1 cellular context compared by ENCODE assay signal in the genomic region with DNA sequence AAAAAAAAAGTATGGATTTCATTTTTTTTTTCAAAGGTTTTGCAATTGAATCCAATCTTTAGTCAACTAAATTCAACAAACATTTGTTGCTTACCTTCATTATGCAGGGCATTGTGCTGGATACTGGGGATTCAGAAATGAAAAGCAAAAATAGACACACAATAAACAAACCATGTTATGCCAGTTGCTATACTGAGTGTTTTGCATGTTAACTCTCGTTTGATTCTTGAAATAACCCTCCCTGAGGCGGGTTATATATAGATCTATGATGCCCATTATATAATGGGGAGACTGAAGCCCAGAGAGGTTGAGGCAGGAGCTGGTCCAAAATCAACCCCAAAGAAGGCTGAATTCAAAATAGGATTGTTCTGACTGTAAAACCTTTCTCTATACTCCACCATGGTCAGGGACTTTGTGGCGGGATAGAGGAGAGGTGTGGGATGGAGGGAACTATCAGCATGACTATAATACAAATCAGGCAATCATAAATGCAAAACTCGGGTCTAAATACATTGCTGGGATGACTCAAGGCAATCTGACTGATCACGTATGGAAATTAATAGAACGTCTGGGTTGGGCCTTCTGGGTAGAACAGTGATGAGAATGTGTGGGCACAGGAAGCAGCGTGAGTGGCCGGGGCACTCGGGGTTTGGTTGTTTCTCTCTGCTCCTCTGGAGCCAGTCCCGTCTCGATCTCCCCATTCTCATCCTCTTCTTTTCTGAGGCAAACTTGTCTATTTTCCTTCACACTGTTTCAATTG.
TF ChIP-seq lines count a peak whose summit lies in the region.

No MANE protein-coding gene starts in this region.

TF ChIP-seq in SK-N-SH treated with all-trans-retinoic acid at 6 μM for 48 hours, 23 proteins besides CTCF, POLR2A, EP300 and RAD21 (continued from another document):
- TF ChIP-seq, protein P1, sequence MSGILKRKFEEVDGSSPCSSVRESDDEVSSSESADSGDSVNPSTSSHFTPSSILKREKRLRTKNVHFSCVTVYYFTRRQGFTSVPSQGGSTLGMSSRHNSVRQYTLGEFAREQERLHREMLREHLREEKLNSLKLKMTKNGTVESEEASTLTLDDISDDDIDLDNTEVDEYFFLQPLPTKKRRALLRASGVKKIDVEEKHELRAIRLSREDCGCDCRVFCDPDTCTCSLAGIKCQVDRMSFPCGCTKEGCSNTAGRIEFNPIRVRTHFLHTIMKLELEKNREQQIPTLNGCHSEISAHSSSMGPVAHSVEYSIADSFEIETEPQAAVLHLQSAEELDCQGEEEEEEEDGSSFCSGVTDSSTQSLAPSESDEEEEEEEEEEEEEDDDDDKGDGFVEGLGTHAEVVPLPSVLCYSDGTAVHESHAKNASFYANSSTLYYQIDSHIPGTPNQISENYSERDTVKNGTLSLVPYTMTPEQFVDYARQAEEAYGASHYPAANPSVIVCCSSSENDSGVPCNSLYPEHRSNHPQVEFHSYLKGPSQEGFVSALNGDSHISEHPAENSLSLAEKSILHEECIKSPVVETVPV (CRISPR knock-in tag; IDR thresholded peaks at IDR 0.05): no peak
- TF ChIP-seq SNAI2 (CRISPR knock-in tag; IDR thresholded peaks at IDR 0.05): no peak
